Comparison of ENCODE assay signal across 14 cellular contexts in the genomic region with DNA sequence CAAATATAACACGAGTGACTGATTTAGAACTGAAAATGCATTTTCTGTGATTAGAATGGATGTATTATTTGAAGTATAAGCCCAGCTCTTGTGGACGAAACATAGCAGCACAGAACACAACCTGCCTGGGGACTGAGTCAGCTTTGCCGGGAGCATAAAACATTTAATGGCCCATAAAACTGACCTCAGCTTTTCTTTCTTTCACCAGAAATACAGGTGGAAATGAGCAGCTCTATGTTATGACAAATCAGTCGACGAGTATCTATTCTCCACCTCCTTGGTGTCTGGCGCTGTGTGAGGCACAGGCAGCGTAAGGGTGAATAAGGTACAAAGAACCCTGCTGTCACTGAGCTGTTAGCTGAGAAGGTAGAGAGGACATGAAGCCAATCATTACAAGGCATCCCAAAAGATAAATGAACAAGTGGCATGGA.
A peak's percentile ranks its signal among the peaks of the same experiment; 100 is the strongest.
DNase-seq lines count a peak whose midpoint lies in the region; ATAC-seq, FAIRE-seq and TF ChIP-seq lines count a peak whose summit lies in the region.
"Had no signal": no experiment of that assay in that cellular context is flagged by ENCODE, and none has a peak within 500 bp of the region (broad histone marks: within the 10 kb centered on the region; RNA-seq: fewer than 3 reads in every experiment).

No MANE protein-coding gene starts in this region.

- no peaks in the 10 kb centered on the region for H3F3A ChIP-seq in neural progenitor cell (ENCODE audit: low read depth)

- H2BK12ac ChIP-seq in H1 (ENCODE audit: low read depth, low read length) = no peak overlapping the region

- no peaks in the 10 kb centered on the region for H3K79me2 ChIP-seq in H1 (ENCODE audit: control insufficient read depth in 1 of 2, insufficient read depth in 2 of 2, low read length in 2 of 2)
- H3K79me2 ChIP-seq in neural progenitor cell (ENCODE audit: low read depth) = no peaks in the 10 kb centered on the region

- no peak overlapping the region for H2BK15ac ChIP-seq in H1 (ENCODE audit: low read length)

- no peaks in the 10 kb centered on the region for H3K79me1 ChIP-seq in H1 (ENCODE audit: low read depth, low read length)

- H3K4ac ChIP-seq in H1 (replicated peaks; ENCODE audit: insufficient read length, low read depth, low read length) = no peak overlapping the region

- no peak overlapping the region for H4K5ac ChIP-seq in H1 (ENCODE audit: insufficient read length, low read depth, low read length)

- H3K27ac ChIP-seq in H1 (ENCODE audit: low read depth, low read length) (no peak overlapping the region), neural progenitor cell (no peak overlapping the region), WERI-Rb-1 (no peak overlapping the region)
- H3K27ac ChIP-seq: cardiac muscle cell, KMS-11 had no signal

- no peak for TF ChIP-seq CTCF in Calu3 (IDR thresholded peaks at IDR 0.05; ENCODE audit: unreplicated experiment)
- no peak for TF ChIP-seq CTCF in H1 (IDR thresholded peaks at IDR 0.05; ENCODE audit: control extremely low read depth in 1 of 3, insufficient read depth in 1 of 3, low read depth in 1 of 3, low read length in 3 of 3)
- no peak for TF ChIP-seq CTCF in neural progenitor cell (IDR thresholded peaks at IDR 0.05)
- TF ChIP-seq CTCF in WERI-Rb-1 (IDR thresholded peaks at IDR 0.05; ENCODE audit: low read depth, low read length) = no peak

- H3K9me3 ChIP-seq in H1 (ENCODE audit: insufficient read depth in 2 of 2, low read depth in 1 of 2, low read length in 1 of 2) = no peaks in the 10 kb centered on the region
- H3K9me3 ChIP-seq in neural progenitor cell (ENCODE audit: low read depth) = no peaks in the 10 kb centered on the region
- no peaks in the 10 kb centered on the region for H3K9me3 ChIP-seq in WERI-Rb-1 (ENCODE audit: severe bottlenecking)
- H3K9me3 ChIP-seq: stomach had no signal

- BruUV-seq in Calu3 (replicated peaks; lab: Mats Ljungman, UMichigan) = no TSS peak

- DNase-seq in Calu3 (peak; percentile 11), NCI-H226 (peak; percentile 5), H1 (ENCODE audit: low read depth in 1 of 2, low spot score in 2 of 2) (no peak), neural progenitor cell (ENCODE audit: low spot score) (no peak), NCI-H345 treated with DMSO at 0.1 percent for 48 hours (lab: John Stamatoyannopoulos, UW; ENCODE audit: unreplicated experiment) (no peak), WERI-Rb-1 (no peak)
- DNase-seq in activated T-cell treated with anti-CD3 and anti-CD28 coated beads, Interleukin-2, amount 50 U/mL, for 4 hours = no peak
- DNase-seq: activated CD8-positive, alpha-beta memory T cell treated with anti-CD3 and anti-CD28 coated beads, Interleukin-2, amount 50 U/mL, for 4 hours; NCI-H345; stomach had no signal

- no peak overlapping the region for H3K18ac ChIP-seq in H1 (ENCODE audit: extremely low read depth, low read length)

- TF ChIP-seq POLR2A in H1 (IDR thresholded peaks at IDR 0.05; ENCODE audit: control extremely low read depth in 1 of 2, low read depth in 2 of 2, low read length in 2 of 2) = no peak

- H3K9ac ChIP-seq in H1 (replicated peaks in 1 of 4; ENCODE audit: extremely low read depth in 1 of 4, low read depth in 3 of 4, low read length in 3 of 4) (no peak overlapping the region), neural progenitor cell (no peak overlapping the region)
- H3K9ac ChIP-seq: KMS-11 had no signal

- no peak overlapping the region for H2BK120ac ChIP-seq in H1 (replicated peaks; ENCODE audit: low read depth, low read length)

- intact Hi-C loops in Calu3 (cut with micrococcal nuclease; ENCODE audit: unreplicated experiment) = loop anchor here (5.0 to 10.0 kb wide), 2 partner anchors 72 to 300 kb away; no protein-coding TSS in a partner anchor

- no peaks in the 10 kb centered on the region for H3K23me2 ChIP-seq in H1 (ENCODE audit: low read depth, low read length)

- no peak overlapping the region for H3K14ac ChIP-seq in H1 (ENCODE audit: insufficient read length)

- no peak overlapping the region for H3K23ac ChIP-seq in H1 (ENCODE audit: insufficient read length)

- H3K27me3 ChIP-seq in H1 (replicated peaks in 1 of 4; ENCODE audit: control insufficient read depth in 3 of 4, extremely low read depth in 1 of 4, insufficient read depth in 3 of 4, low read length in 3 of 4) (no peaks in the 10 kb centered on the region), neural progenitor cell (no peaks in the 10 kb centered on the region), WERI-Rb-1 (ENCODE audit: insufficient read depth, low read depth, severe bottlenecking) (no peaks in the 10 kb centered on the region)
- H3K27me3 ChIP-seq: cardiac muscle cell, stomach had no signal

- no peak overlapping the region for H3K4me2 ChIP-seq in H1 (ENCODE audit: insufficient read depth in 1 of 2, low read depth in 2 of 2, low read length in 2 of 2)
- no peak overlapping the region for H3K4me2 ChIP-seq in neural progenitor cell
- H3K4me2 ChIP-seq: KMS-11 had no signal

- no peak for TF ChIP-seq EP300 in H1 (IDR thresholded peaks at IDR 0.05; ENCODE audit: borderline replicate concordance in 1 of 2, low read depth in 2 of 2, low read length in 2 of 2)

- POLR2A ChIA-PET in H1 (lab: Charles Lee; ENCODE audit: partially characterized antibody) = no interaction called here

- H3K4me3 Mint-ChIP-seq in Calu3 (ENCODE audit: low read depth, unreplicated experiment) (peak overlapping the region; percentile 18), neural progenitor cell (no peak overlapping the region)
- no peak overlapping the region for H3K4me3 Mint-ChIP-seq in activated T-cell treated with anti-CD3 and anti-CD28 coated beads, Interleukin-2, amount 50 U/mL, for 4 hours
- H3K4me3 Mint-ChIP-seq: T-helper 1 cell treated with Interleukin-12 subunit alpha and Interleukin-12 subunit beta and Interleukin-4 antibody, amounts not matched to agents 30 μg/mL and 1 μg/mL, for 36 hours had no signal

- H2AK5ac ChIP-seq in H1 (ENCODE audit: low read depth, low read length) = no peak overlapping the region

- TF ChIP-seq RAD21 in H1 (IDR thresholded peaks at IDR 0.05 in 1 of 2, conservative IDR thresholded peaks at IDR 0.05 in 1 of 2; ENCODE audit: low read depth in 2 of 2, low read length in 2 of 2) = no peak

- no peak overlapping the region for H2BK20ac ChIP-seq in H1 (ENCODE audit: low read length)

- H3K4me1 Mint-ChIP-seq in Calu3 (ENCODE audit: low read depth, unreplicated experiment) (peaks cover 54% of the 10 kb centered on the region), neural progenitor cell (peaks cover 24% of the 10 kb centered on the region)
- H3K4me1 Mint-ChIP-seq in activated T-cell treated with anti-CD3 and anti-CD28 coated beads, Interleukin-2, amount 50 U/mL, for 4 hours (ENCODE audit: low read depth) = peaks cover 9% of the 10 kb centered on the region

- H4K20me1 ChIP-seq in H1 (replicated peaks in 1 of 2; ENCODE audit: control insufficient read depth in 1 of 2, insufficient read depth in 2 of 2, low read length in 2 of 2) (no peaks in the 10 kb centered on the region), neural progenitor cell (ENCODE audit: low read depth) (no peaks in the 10 kb centered on the region)

- H3K4me1 ChIP-seq in H1 (replicated peaks in 1 of 4; ENCODE audit: control insufficient read depth in 3 of 4, insufficient read depth in 4 of 4, low read length in 3 of 4) = peaks cover 0 to 3% (median 0%) of the 10 kb centered on the region in 4 experiments; a peak in 3 of 7 replicates
- peaks cover 23% of the 10 kb centered on the region for H3K4me1 ChIP-seq in neural progenitor cell

- no peaks in the 10 kb centered on the region for H3K36me3 ChIP-seq in H1 (ENCODE audit: control insufficient read depth in 2 of 4, insufficient read depth in 4 of 4, low read length in 3 of 4)
- no peaks in the 10 kb centered on the region for H3K36me3 ChIP-seq in neural progenitor cell
- no peaks in the 10 kb centered on the region for H3K36me3 ChIP-seq in WERI-Rb-1
- H3K36me3 ChIP-seq: cardiac muscle cell, stomach had no signal

- WGBS in H1 (ENCODE audit: extremely low coverage in 1 of 2, insufficient coverage in 1 of 2, insufficient read length in 1 of 2, insufficient replicate concordance in 2 of 2, low coverage in 1 of 2, low lambda C conversion rate in 2 of 2, missing lambda C conversion rate in 1 of 2), 2 experiments = 85% methylated on average over 7 of the region's 7 CpGs; no CpG with 5 or more reads in 1 of the 2 experiments

- CTCF ChIA-PET in Calu3 (lab: Charles Lee) (interaction anchor here (0.9 to 1.3 kb wide), 3 partner anchors 10 to 1157 kb away, joined by 3 read pairs; no protein-coding TSS in a partner anchor), H1 (lab: Charles Lee; ENCODE audit: partially characterized antibody) (interaction anchor here (1.1 kb wide), 2 partner anchors 11 to 14 kb away, joined by 3 read pairs; no protein-coding TSS in a partner anchor)

- no peaks in the 10 kb centered on the region for H3K9me3 Mint-ChIP-seq in Calu3 (ENCODE audit: low read depth, unreplicated experiment)
- no peaks in the 10 kb centered on the region for H3K9me3 Mint-ChIP-seq in neural progenitor cell
- no peaks in the 10 kb centered on the region for H3K9me3 Mint-ChIP-seq in activated T-cell treated with anti-CD3 and anti-CD28 coated beads, Interleukin-2, amount 50 U/mL, for 4 hours
- H3K9me3 Mint-ChIP-seq: T-helper 1 cell treated with Interleukin-12 subunit alpha and Interleukin-12 subunit beta and Interleukin-4 antibody, amounts not matched to agents 30 μg/mL and 1 μg/mL, for 36 hours had no signal

- no peak overlapping the region for H3K4me3 ChIP-seq in H1 (ENCODE audit: extremely low read depth in 1 of 4, insufficient read depth in 2 of 4, low read depth in 3 of 4, low read length in 4 of 4)
- no peak overlapping the region for H3K4me3 ChIP-seq in neural progenitor cell
- H3K4me3 ChIP-seq in WERI-Rb-1 (ENCODE audit: low read depth, low read length) = no peak overlapping the region
- H3K4me3 ChIP-seq: cardiac muscle cell, stomach had no signal

- FAIRE-seq in H1 (lab: Jason Lieb, UNC) = no peak

- H3K27ac Mint-ChIP-seq in Calu3 (ENCODE audit: unreplicated experiment) (peak overlapping the region; percentile 84), neural progenitor cell (no peak overlapping the region)
- H3K27ac Mint-ChIP-seq: T-helper 1 cell treated with Interleukin-12 subunit alpha and Interleukin-12 subunit beta and Interleukin-4 antibody, amounts not matched to agents 30 μg/mL and 1 μg/mL, for 36 hours had no signal

- H3K36me3 Mint-ChIP-seq in Calu3 (ENCODE audit: insufficient read depth, unreplicated experiment) = peaks cover 9% of the 10 kb centered on the region
- H3K36me3 Mint-ChIP-seq in neural progenitor cell = no peaks in the 10 kb centered on the region
- no peaks in the 10 kb centered on the region for H3K36me3 Mint-ChIP-seq in activated T-cell treated with anti-CD3 and anti-CD28 coated beads, Interleukin-2, amount 50 U/mL, for 4 hours (ENCODE audit: insufficient read depth)

- ATAC-seq in activated T-cell treated with anti-CD3 and anti-CD28 coated beads, Interleukin-2, amount 50 U/mL, for 4 hours = no peak
- no peak for ATAC-seq in GM19324 (IDR thresholded peaks at IDR 0.05; ENCODE audit: low FRiP score, unreplicated experiment)

- no peak overlapping the region for H4K8ac ChIP-seq in H1 (ENCODE audit: extremely low read depth, insufficient read depth, low read length)

- H4K91ac ChIP-seq in H1 (replicated peaks; ENCODE audit: insufficient read length, low read length) = no peak overlapping the region

- no peak overlapping the region for H2BK5ac ChIP-seq in H1 (ENCODE audit: low read depth, low read length)

- H3K56ac ChIP-seq in H1 (replicated peaks; ENCODE audit: insufficient read length, low read depth, low read length) = no peak overlapping the region

- H2AFZ ChIP-seq in H1 (ENCODE audit: low read length) (0 out of 2 replicates have a peak overlapping the region, but pooled peaks have one; percentile 30), neural progenitor cell (replicated peaks) (peak overlapping the region; percentile 55)

- H3K27me3 Mint-ChIP-seq in Calu3 (ENCODE audit: unreplicated experiment) (no peaks in the 10 kb centered on the region), neural progenitor cell (ENCODE audit: insufficient read depth, low read depth) (no peaks in the 10 kb centered on the region)
- peaks cover 9% of the 10 kb centered on the region for H3K27me3 Mint-ChIP-seq in activated T-cell treated with anti-CD3 and anti-CD28 coated beads, Interleukin-2, amount 50 U/mL, for 4 hours (ENCODE audit: low read depth)

Comparison
In these comparisons a context has a peak if more than half of its experiments do, and no peak if none do; other contexts are left out.
1. DNase-seq: peak in Calu3 (single experiment) and NCI-H226 (single experiment); none in H1 (0 of 2), neural progenitor cell (single experiment), activated T-cell treated with anti-CD3 and anti-CD28 coated beads, Interleukin-2, amount 50 U/mL, for 4 hours (single experiment), NCI-H345 treated with DMSO at 0.1 percent for 48 hours (single experiment) and WERI-Rb-1 (single experiment).